Comparison of ENCODE assay signal across 9 cellular contexts in genomic region chr11:96293583-96293982, GRCh38. TPM values are rescaled to one million over a fixed set of nuclear protein-coding genes. Genes with fewer than 3 reads are reported as not detected.
DNase-seq lines count a peak whose midpoint lies in the region; ATAC-seq and TF ChIP-seq lines count a peak whose summit lies in the region.
"Had no signal": no experiment of that assay in that cellular context is flagged by ENCODE, and none has a peak within 500 bp of the region (broad histone marks: within the 10 kb centered on the region; RNA-seq: fewer than 3 reads in every experiment).

No MANE protein-coding gene starts in this region.

- POLR2A ChIA-PET in MCF 10A (lab: Yijun Ruan, JAX): interaction anchor here (0.9 kb wide), 1 partner anchor 15 kb away, joined by 4 read pairs; no protein-coding TSS in a partner anchor
- POLR2A ChIA-PET in HEK293T (lab: Yijun Ruan, JAX): no interaction called here

- TF ChIP-seq POLR2A in breast epithelium (IDR thresholded peaks at IDR 0.05) (no peak), body of pancreas (IDR thresholded peaks at IDR 0.05) (no peak)

- peaks cover 3% of the 10 kb centered on the region for H3F3A ChIP-seq in smooth muscle cell (ENCODE audit: low read depth)

- H3K36me3 ChIP-seq in breast epithelium (no peaks in the 10 kb centered on the region), body of pancreas (replicated peaks in 1 of 2; ENCODE audit: insufficient read depth in 1 of 2, low read depth in 2 of 2) (no peaks in the 10 kb centered on the region), smooth muscle cell (ENCODE audit: low read depth) (no peaks in the 10 kb centered on the region)

- H3K9me3 Mint-ChIP-seq in MCF 10A (ENCODE audit: unreplicated experiment): no peaks in the 10 kb centered on the region

- H3K27ac ChIP-seq in breast epithelium (peak overlapping the region; percentile 62 to 76), body of pancreas (peak overlapping the region in 3 of 4 donors; percentile 31 to 54 (median 41)), smooth muscle cell (ENCODE audit: low read depth) (no peak overlapping the region)

- peak overlapping the region; percentile 48 for H3K4me2 ChIP-seq in smooth muscle cell

- H2AFZ ChIP-seq in smooth muscle cell (ENCODE audit: low read depth): no peak overlapping the region

- no peaks in the 10 kb centered on the region for H3K4me1 ChIP-seq in breast epithelium
- H3K4me1 ChIP-seq in body of pancreas: no peaks in the 10 kb centered on the region
- H3K4me1 ChIP-seq in smooth muscle cell (ENCODE audit: low read depth): peaks cover 9% of the 10 kb centered on the region

- H3K4me3 ChIP-seq in breast epithelium: peak overlapping the region in 1 of 3 donors; percentile 29
- no peak overlapping the region for H3K4me3 ChIP-seq in body of pancreas
- H3K4me3 ChIP-seq in smooth muscle cell: no peak overlapping the region

- peaks cover 62% of the 10 kb centered on the region for H4K20me1 ChIP-seq in smooth muscle cell (ENCODE audit: low read depth)

- no peak for DNase-seq in breast epithelium (ENCODE audit: low spot score in 2 of 2)
- no peak for DNase-seq in MCF 10A (ENCODE audit: unreplicated experiment)
- no peak for DNase-seq in body of pancreas
- no peak for DNase-seq in smooth muscle cell (lab: John Stamatoyannopoulos, UW; ENCODE audit: unreplicated experiment)
- no peak for DNase-seq in NCI-H510A (lab: John Stamatoyannopoulos, UW)
- DNase-seq in HEK293T (ENCODE audit: extremely low spot score): no peak
- DNase-seq in NCI-H1436 treated with DMSO at 0.1 percent for 48 hours (lab: John Stamatoyannopoulos, UW): no peak
- DNase-seq: DND-41 had no signal

- H3K36me3 Mint-ChIP-seq in MCF 10A (ENCODE audit: insufficient read depth, unreplicated experiment): peaks cover 7% of the 10 kb centered on the region

- no peaks in the 10 kb centered on the region for H3K27me3 ChIP-seq in breast epithelium
- H3K27me3 ChIP-seq in body of pancreas: no peaks in the 10 kb centered on the region
- H3K27me3 ChIP-seq in smooth muscle cell (ENCODE audit: low read depth): no peaks in the 10 kb centered on the region

- ATAC-seq in HG03097 (IDR thresholded peaks at IDR 0.05; ENCODE audit: low FRiP score, unreplicated experiment) (peak; percentile 78), body of pancreas (no peak)

- no peak overlapping the region for H3K9ac ChIP-seq in smooth muscle cell (ENCODE audit: low read depth)

- 20 to 39% methylated on average over 3 of the region's 3 CpGs for WGBS in body of pancreas, 2 donors
- WGBS in smooth muscle cell (ENCODE audit: low lambda C conversion rate): 67% methylated on average over 3 of the region's 3 CpGs

- no TSS peak for BruUV-seq in MCF 10A (replicated peaks; lab: Mats Ljungman, UMichigan)

- CTCF ChIA-PET in MCF 10A (lab: Yijun Ruan, JAX): interaction anchor here (0.7 to 1.1 kb wide), 2 partner anchors 23 to 475 kb away, joined by 3 read pairs; no protein-coding TSS in a partner anchor
- CTCF ChIA-PET in HEK293T (lab: Yijun Ruan, JAX): no interaction called here

- H3K4me3 Mint-ChIP-seq in MCF 10A (ENCODE audit: unreplicated experiment): no peak overlapping the region

- H3K4me1 Mint-ChIP-seq in MCF 10A (ENCODE audit: insufficient read depth, unreplicated experiment): peaks cover 9% of the 10 kb centered on the region

- H3K27ac Mint-ChIP-seq in MCF 10A (ENCODE audit: low read depth, unreplicated experiment): no peak overlapping the region

- H3K79me2 ChIP-seq in smooth muscle cell (ENCODE audit: low read depth): peaks cover 100% of the 10 kb centered on the region

- no peaks in the 10 kb centered on the region for H3K27me3 Mint-ChIP-seq in MCF 10A (ENCODE audit: insufficient read depth, unreplicated experiment)

- TF ChIP-seq CTCF in breast epithelium (IDR thresholded peaks at IDR 0.05) (no peak), MCF 10A (IDR thresholded peaks at IDR 0.05; ENCODE audit: unreplicated experiment) (no peak), body of pancreas (IDR thresholded peaks at IDR 0.05) (no peak), smooth muscle cell (IDR thresholded peaks at IDR 0.05; ENCODE audit: borderline replicate concordance, insufficient read depth, poor library complexity, severe bottlenecking) (no peak)

- intact Hi-C loops in breast epithelium (cut with DNase I; ENCODE audit: low total_unique reads): no loop called here
- intact Hi-C loops in MCF 10A (cut with micrococcal nuclease): no loop called here
- intact Hi-C loops in body of pancreas (cut with DNase I): no loop called here

- H3K9me3 ChIP-seq in breast epithelium (no peaks in the 10 kb centered on the region), body of pancreas (no peaks in the 10 kb centered on the region), smooth muscle cell (replicated peaks; ENCODE audit: low read depth) (no peaks in the 10 kb centered on the region)

TF ChIP-seq in HEK293T, 16 proteins besides CTCF, POLR2A, EP300 and RAD21:
- TF ChIP-seq, protein P1, sequence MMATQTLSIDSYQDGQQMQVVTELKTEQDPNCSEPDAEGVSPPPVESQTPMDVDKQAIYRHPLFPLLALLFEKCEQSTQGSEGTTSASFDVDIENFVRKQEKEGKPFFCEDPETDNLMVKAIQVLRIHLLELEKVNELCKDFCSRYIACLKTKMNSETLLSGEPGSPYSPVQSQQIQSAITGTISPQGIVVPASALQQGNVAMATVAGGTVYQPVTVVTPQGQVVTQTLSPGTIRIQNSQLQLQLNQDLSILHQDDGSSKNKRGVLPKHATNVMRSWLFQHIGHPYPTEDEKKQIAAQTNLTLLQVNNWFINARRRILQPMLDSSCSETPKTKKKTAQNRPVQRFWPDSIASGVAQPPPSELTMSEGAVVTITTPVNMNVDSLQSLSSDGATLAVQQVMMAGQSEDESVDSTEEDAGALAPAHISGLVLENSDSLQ (IDR thresholded peaks at IDR 0.05): no peak
- TF ChIP-seq ELF4 (IDR thresholded peaks at IDR 0.05) (no peak), LEF1 (IDR thresholded peaks at IDR 0.05; ENCODE audit: borderline replicate concordance) (no peak), CTBP1 (IDR thresholded peaks at IDR 0.05; ENCODE audit: borderline replicate concordance) (no peak), SP1 (IDR thresholded peaks at IDR 0.05) (no peak), ZNF384 (IDR thresholded peaks at IDR 0.05) (no peak), NFRKB (IDR thresholded peaks at IDR 0.05) (no peak), TARDBP (IDR thresholded peaks at IDR 0.05) (no peak), ARNT (IDR thresholded peaks at IDR 0.05) (no peak), L3MBTL2 (conservative IDR thresholded peaks at IDR 0.05) (no peak), SUZ12 (IDR thresholded peaks at IDR 0.05) (no peak), FOXK2 (IDR thresholded peaks at IDR 0.05) (no peak), FOXA1 (IDR thresholded peaks at IDR 0.05) (no peak), HDGF (IDR thresholded peaks at IDR 0.05; ENCODE audit: borderline replicate concordance) (no peak), FOXM1 (IDR thresholded peaks at IDR 0.05; ENCODE audit: borderline replicate concordance) (no peak), BHLHE40 (IDR thresholded peaks at IDR 0.05; ENCODE audit: borderline replicate concordance) (no peak)
TF ChIP-seq in HEK293T: peak in this region for 0.

RNA-seq across cellular contexts. Expression of gene MAML2, which starts 49.4 kb away (rescaled TPM):
- total RNA-seq in breast epithelium (10 to 100 TPM; 45.6 to 82.8 (median 68.2) TPM), MCF 10A (2022) (5.3 and 8.6 TPM in 2 replicates), body of pancreas (1 to 10 TPM; 7.9 to 9.9 TPM), smooth muscle cell (45.0 and 52.4 TPM in 2 replicates)
- polyA plus RNA-seq in smooth muscle cell: 8.7 and 10.1 TPM in 2 replicates
